Comparison of ENCODE assay signal across 25 cellular contexts in the genomic region with DNA sequence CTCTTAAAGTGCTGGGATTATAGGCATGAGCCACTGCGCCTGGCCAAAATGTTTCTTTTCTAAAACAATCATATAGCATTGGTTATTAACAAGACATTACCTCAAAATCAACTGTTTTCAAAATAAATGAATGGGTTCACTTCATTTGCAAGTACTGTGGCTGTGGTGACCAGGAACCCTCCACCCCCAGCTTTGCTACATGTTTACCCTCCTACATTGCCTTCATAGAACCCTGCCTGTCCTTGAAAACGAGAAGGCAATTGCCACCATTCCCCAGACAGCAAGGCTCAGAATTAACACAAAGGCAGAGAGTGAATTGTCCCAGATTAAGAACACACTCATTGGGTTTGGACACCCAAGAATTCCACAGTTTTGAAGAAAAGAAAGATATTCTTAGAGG.
DNase-seq lines count a peak whose midpoint lies in the region; ATAC-seq, FAIRE-seq and TF ChIP-seq lines count a peak whose summit lies in the region.
"Had no signal": no experiment of that assay in that cellular context is flagged by ENCODE, and none has a peak within 500 bp of the region (broad histone marks: within the 10 kb centered on the region; RNA-seq: fewer than 3 reads in every experiment).

No MANE protein-coding gene starts in this region.

- H3K79me2 ChIP-seq in HepG2 (ENCODE audit: insufficient read depth, low read length) (no peaks in the 10 kb centered on the region), GM23338 (replicated peaks; ENCODE audit: insufficient read depth) (no peaks in the 10 kb centered on the region)

- H3K36me3 Mint-ChIP-seq in GM23338 (ENCODE audit: low read depth) = peaks cover 6% of the 10 kb centered on the region; the same call in 2 of the 3 replicates
- H3K36me3 Mint-ChIP-seq: CD14-positive monocyte; CD4-positive, alpha-beta memory T cell; CD4-positive, CD25-positive, alpha-beta regulatory T cell had no signal

- H3K36me3 ChIP-seq in HepG2 (replicated peaks in 1 of 2; ENCODE audit: control insufficient read depth in 1 of 2, insufficient read depth in 2 of 2, low read length in 2 of 2) = no peaks in the 10 kb centered on the region
- H3K36me3 ChIP-seq in right lobe of liver = no peaks in the 10 kb centered on the region
- H3K36me3 ChIP-seq in GM23338 (ENCODE audit: insufficient read depth) = no peaks in the 10 kb centered on the region
- no peaks in the 10 kb centered on the region for H3K36me3 ChIP-seq in right atrium auricular region
- H3K36me3 ChIP-seq: BE2C, BLaER1 had no signal

- H3K27me3 Mint-ChIP-seq in GM23338 (ENCODE audit: insufficient read depth, low read depth, poor library complexity) = no peaks in the 10 kb centered on the region

- H3K9me3 Mint-ChIP-seq in GM23338 = peaks cover 26% of the 10 kb centered on the region

- intact Hi-C loops in HepG2 (cut with micrococcal nuclease; ENCODE audit: unreplicated experiment) (no loop called here), right lobe of liver (cut with DNase I) (no loop called here)

- H2AFZ ChIP-seq in HepG2 (ENCODE audit: low read length) (no peak overlapping the region), GM23338 (peak overlapping the region; percentile 47; the same call in 1 of the 2 replicates)

- no peak for TF ChIP-seq CTCF in HepG2 (CRISPR knock-in tag; IDR thresholded peaks at IDR 0.05)
- TF ChIP-seq CTCF in right lobe of liver (IDR thresholded peaks at IDR 0.05) = no peak
- no peak for TF ChIP-seq CTCF in GM23338 (conservative IDR thresholded peaks at IDR 0.05; ENCODE audit: low read depth in 2 of 2)
- no peak for TF ChIP-seq CTCF in right atrium auricular region (IDR thresholded peaks at IDR 0.05)

- no peak overlapping the region for H3K4me3 Mint-ChIP-seq in GM23338
- H3K4me3 Mint-ChIP-seq: CD4-positive, alpha-beta memory T cell; CD4-positive, CD25-positive, alpha-beta regulatory T cell; CD8-positive, alpha-beta memory T cell had no signal

- ATAC-seq in HepG2 = peak; percentile 73
- ATAC-seq in right lobe of liver = no peak
- ATAC-seq in GM23338 = no peak
- no peak for ATAC-seq in HG03342 (IDR thresholded peaks at IDR 0.05; ENCODE audit: unreplicated experiment)
- ATAC-seq: GM12878 had no signal

- H3K9me3 ChIP-seq in HepG2 (ENCODE audit: low read length) (no peaks in the 10 kb centered on the region), right lobe of liver (no peaks in the 10 kb centered on the region), right atrium auricular region (no peaks in the 10 kb centered on the region)
- H3K9me3 ChIP-seq: BE2C, BLaER1 had no signal

- H4K20me1 ChIP-seq in HepG2 (ENCODE audit: insufficient read depth, low read length) (no peaks in the 10 kb centered on the region), GM23338 (replicated peaks; ENCODE audit: insufficient read depth) (no peaks in the 10 kb centered on the region)
- H4K20me1 ChIP-seq: BLaER1 had no signal

- H3K4me1 Mint-ChIP-seq in GM23338 = no peaks in the 10 kb centered on the region; the same call in 2 of the 3 replicates
- H3K4me1 Mint-ChIP-seq: CD4-positive, CD25-positive, alpha-beta regulatory T cell; CD8-positive, alpha-beta memory T cell had no signal

- BruUV-seq in HepG2 (replicated peaks; lab: Mats Ljungman, UMichigan) = no TSS peak

- H3K27me3 ChIP-seq in HepG2 (ENCODE audit: control insufficient read depth in 1 of 2, insufficient read depth in 2 of 2, low read length in 2 of 2) (no peaks in the 10 kb centered on the region), right lobe of liver (no peaks in the 10 kb centered on the region), GM23338 (ENCODE audit: insufficient read depth) (no peaks in the 10 kb centered on the region), right atrium auricular region (no peaks in the 10 kb centered on the region)
- H3K27me3 ChIP-seq: BE2C, BLaER1 had no signal

- no peak for FAIRE-seq in HepG2 (lab: Jason Lieb, UNC)
- FAIRE-seq: GM12878, GM12892, GM19239 had no signal

- TF ChIP-seq EP300 in HepG2 (IDR thresholded peaks at IDR 0.05; ENCODE audit: low read depth in 2 of 2, low read length in 2 of 2) (no peak), HepG2 (CRISPR knock-in tag; IDR thresholded peaks at IDR 0.05; ENCODE audit: borderline replicate concordance) (no peak)

- H3K9ac ChIP-seq in HepG2 (ENCODE audit: insufficient read depth, low read depth, low read length) = no peak overlapping the region
- H3K9ac ChIP-seq: BLaER1 had no signal

- H3K4me1 ChIP-seq in HepG2 (ENCODE audit: insufficient read depth, low read length) (peaks cover 65% of the 10 kb centered on the region), right lobe of liver (no peaks in the 10 kb centered on the region), GM23338 (ENCODE audit: insufficient read depth) (no peaks in the 10 kb centered on the region), right atrium auricular region (no peaks in the 10 kb centered on the region)
- H3K4me1 ChIP-seq: BE2C, BLaER1 had no signal

- 56% methylated on average over 2 of the region's 2 CpGs for WGBS in HepG2 (ENCODE audit: low lambda C conversion rate)
- 70% methylated on average over 2 of the region's 2 CpGs for whole genome bisulfite sequencing in right lobe of liver (ENCODE audit: insufficient coverage, low coverage, low lambda C conversion rate, missing lambda C conversion rate)

- TF ChIP-seq RAD21 in HepG2 (CRISPR knock-in tag; IDR thresholded peaks at IDR 0.05) = no peak

- H3K27ac Mint-ChIP-seq in GM23338 = no peak overlapping the region
- H3K27ac Mint-ChIP-seq: CD14-positive monocyte; CD4-positive, alpha-beta memory T cell; CD4-positive, CD25-positive, alpha-beta regulatory T cell; CD8-positive, alpha-beta memory T cell had no signal

- CTCF ChIA-PET in HepG2 (lab: Yijun Ruan, JAX; ENCODE audit: low intra/inter-chr PET ratio, low total read pairs) = no interaction called here

- in situ Hi-C loops in HepG2 (cut with HindIII; ENCODE audit: extremely low pct_ligation_motif_present, low pct_unique_long_range_greater_than_20kb) = no loop called here

- H3K27ac ChIP-seq in HepG2 (ENCODE audit: extremely low read length, insufficient read depth, low read length) (no peak overlapping the region), right lobe of liver (no peak overlapping the region), GM23338 (ENCODE audit: low read depth) (no peak overlapping the region), right atrium auricular region (no peak overlapping the region)
- H3K27ac ChIP-seq: 22Rv1, BLaER1 had no signal

- no peak overlapping the region; the same call in 1 of the 2 replicates for H3K4me2 ChIP-seq in HepG2 (ENCODE audit: low read depth, low read length)
- H3K4me2 ChIP-seq in GM23338 = no peak overlapping the region
- H3K4me2 ChIP-seq: BLaER1 had no signal

- H3K4me3 ChIP-seq in HepG2 (replicated peaks in 1 of 3; ENCODE audit: insufficient read depth in 1 of 3, low read depth in 2 of 3, low read length in 3 of 3) (no peak overlapping the region), right lobe of liver (no peak overlapping the region), GM23338 (no peak overlapping the region), right atrium auricular region (no peak overlapping the region)
- H3K4me3 ChIP-seq: BLaER1, GM12878 had no signal

- POLR2A ChIA-PET in HepG2 (lab: Yijun Ruan, JAX) = no interaction called here

- no peaks in the 10 kb centered on the region for H3K9me2 ChIP-seq in GM23338 (ENCODE audit: insufficient read depth)

- DNase-seq in HepG2 (ENCODE audit: low spot score) (peak; percentile 36), right lobe of liver (no peak), GM23338 (ENCODE audit: low spot score) (no peak), right atrium auricular region (ENCODE audit: low spot score) (no peak)
- DNase-seq: ACHN; BE2C; C1 segment of cervical spinal cord; CD4-positive, alpha-beta memory T cell; CD4-positive, CD25-positive, alpha-beta regulatory T cell; CD8-positive, alpha-beta memory T cell; COR-L47; DMS 273 treated with DMSO at 0.1 percent for 48 hours; DMS153; DMS53; DMS79; DND-41; EL; GDM1 had no signal

- TF ChIP-seq POLR2A in HepG2 (IDR thresholded peaks at IDR 0.05; ENCODE audit: insufficient read depth in 1 of 2, low read depth in 2 of 2, low read length in 2 of 2) = no peak
- TF ChIP-seq POLR2A in right lobe of liver (IDR thresholded peaks at IDR 0.05) = no peak

- no peaks in the 10 kb centered on the region for H3F3A ChIP-seq in GM23338 (replicated peaks; ENCODE audit: low read depth)

TF ChIP-seq in HepG2, 621 proteins besides CTCF, POLR2A, EP300 and RAD21 (continues in another document):
- TF ChIP-seq MATR3 (CRISPR knock-in tag; IDR thresholded peaks at IDR 0.05) = no peak
- no peak for TF ChIP-seq SOX13 (IDR thresholded peaks at IDR 0.05)
- peak in 1 of 2 experiments; percentile 13; a peak in 1 of 4 replicates for TF ChIP-seq SOX13 (CRISPR knock-in tag; conservative IDR thresholded peaks at IDR 0.05 in 1 of 2, IDR thresholded peaks at IDR 0.05 in 1 of 2)
- 0 out of 2 replicates have a peak, but pooled peaks have one; percentile 23 for TF ChIP-seq IRF2 (CRISPR knock-in tag; IDR thresholded peaks at IDR 0.05)
- TF ChIP-seq MBNL3 (CRISPR knock-in tag; conservative IDR thresholded peaks at IDR 0.05) = no peak
- no peak for TF ChIP-seq CCAR2 (optimal IDR thresholded peaks at IDR 0.05; ENCODE audit: low read depth, low read length)
- 0 out of 2 replicates have a peak, but pooled peaks have one; percentile 10 for TF ChIP-seq GATAD2A (CRISPR knock-in tag; IDR thresholded peaks at IDR 0.05)
- TF ChIP-seq HNRNPUL1 (IDR thresholded peaks at IDR 0.05; ENCODE audit: low read depth, low read length) = no peak
- TF ChIP-seq TEAD3 (CRISPR knock-in tag; optimal IDR thresholded peaks at IDR 0.05; ENCODE audit: borderline replicate concordance) = peak; percentile 13
- TF ChIP-seq SNRNP70 (IDR thresholded peaks at IDR 0.05; ENCODE audit: low read depth, low read length) = no peak

TF ChIP-seq in GM23338, 12 proteins besides CTCF, POLR2A, EP300 and RAD21 (continues in another document):
- TF ChIP-seq NANOG (IDR thresholded peaks at IDR 0.05; ENCODE audit: borderline replicate concordance) (no peak), ZNF331 (CRISPR knock-in tag; IDR thresholded peaks at IDR 0.05; ENCODE audit: low read depth) (no peak), CREB1 (CRISPR knock-in tag; IDR thresholded peaks at IDR 0.05; ENCODE audit: low read depth) (no peak), EZH2 (IDR thresholded peaks at IDR 0.05; ENCODE audit: low read depth, unreplicated experiment) (no peak)
- TF ChIP-seq, protein P1, sequence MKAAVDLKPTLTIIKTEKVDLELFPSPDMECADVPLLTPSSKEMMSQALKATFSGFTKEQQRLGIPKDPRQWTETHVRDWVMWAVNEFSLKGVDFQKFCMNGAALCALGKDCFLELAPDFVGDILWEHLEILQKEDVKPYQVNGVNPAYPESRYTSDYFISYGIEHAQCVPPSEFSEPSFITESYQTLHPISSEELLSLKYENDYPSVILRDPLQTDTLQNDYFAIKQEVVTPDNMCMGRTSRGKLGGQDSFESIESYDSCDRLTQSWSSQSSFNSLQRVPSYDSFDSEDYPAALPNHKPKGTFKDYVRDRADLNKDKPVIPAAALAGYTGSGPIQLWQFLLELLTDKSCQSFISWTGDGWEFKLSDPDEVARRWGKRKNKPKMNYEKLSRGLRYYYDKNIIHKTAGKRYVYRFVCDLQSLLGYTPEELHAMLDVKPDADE (IDR thresholded peaks at IDR 0.05) = no peak
